17 cellular contexts compared by ENCODE assay signal in genomic region chr16:26442333-26442732, GRCh38.
DNase-seq lines count a peak whose midpoint lies in the region; ATAC-seq and TF ChIP-seq lines count a peak whose summit lies in the region.
"Had no signal": no experiment of that assay in that cellular context is flagged by ENCODE, and none has a peak within 500 bp of the region (broad histone marks: within the 10 kb centered on the region; RNA-seq: fewer than 3 reads in every experiment).

No MANE protein-coding gene starts in this region.

- no peak overlapping the region for H4K91ac ChIP-seq in trophoblast cell (ENCODE audit: low read depth, low read length)

- H3K9ac ChIP-seq in trophoblast cell (ENCODE audit: low read length): no peak overlapping the region
- H3K9ac ChIP-seq: BLaER1 treated with 17β-estradiol and CSF1 and Interleukin-3, amounts not matched to agents 10 nM and 100 nM had no signal

- no peak for ATAC-seq in GM21423 (IDR thresholded peaks at IDR 0.05; ENCODE audit: unreplicated experiment)
- ATAC-seq: GM23338 had no signal

- H3K9me2 ChIP-seq in OCI-LY7 (ENCODE audit: insufficient read depth, low read length): no peaks in the 10 kb centered on the region

- H3K4me3 ChIP-seq in trophoblast cell (ENCODE audit: low read depth, low read length) (no peak overlapping the region), OCI-LY7 (ENCODE audit: low read depth, low read length, poor library complexity, severe bottlenecking) (no peak overlapping the region)
- H3K4me3 ChIP-seq: BLaER1 treated with 17β-estradiol and CSF1 and Interleukin-3, amounts not matched to agents 10 nM and 100 nM; GM23338 had no signal

- H3K4me1 ChIP-seq in trophoblast cell (ENCODE audit: control insufficient read depth in 1 of 2, insufficient read depth in 2 of 2, low read length in 2 of 2) (peaks cover 8 to 10% of the 10 kb centered on the region in 2 experiments), OCI-LY7 (ENCODE audit: insufficient read depth, low read length, poor library complexity, severe bottlenecking) (no peaks in the 10 kb centered on the region)

- peaks cover 2% of the 10 kb centered on the region for H3K79me1 ChIP-seq in trophoblast cell (ENCODE audit: low read length)

- no peak overlapping the region for H2BK12ac ChIP-seq in trophoblast cell (ENCODE audit: low read length)

- H3K14ac ChIP-seq in trophoblast cell (ENCODE audit: low read length): no peak overlapping the region

- H4K8ac ChIP-seq in trophoblast cell (ENCODE audit: low read depth, low read length): no peak overlapping the region

- H3K4me2 ChIP-seq in trophoblast cell (ENCODE audit: low read length) (no peak overlapping the region), OCI-LY7 (ENCODE audit: low read length) (no peak overlapping the region)
- H3K4me2 ChIP-seq: GM23338 had no signal

- H3K36me3 ChIP-seq in trophoblast cell (ENCODE audit: control insufficient read depth in 1 of 2, insufficient read depth in 2 of 2, low read length in 2 of 2) (no peaks in the 10 kb centered on the region), OCI-LY7 (ENCODE audit: insufficient read depth, low read length) (no peaks in the 10 kb centered on the region)
- H3K36me3 ChIP-seq: BLaER1 treated with 17β-estradiol and CSF1 and Interleukin-3, amounts not matched to agents 10 nM and 100 nM had no signal

- no peak overlapping the region for H3K23ac ChIP-seq in trophoblast cell (ENCODE audit: low read length)

- no CpG with 5 or more reads among the region's 2 CpGs for WGBS in trophoblast cell (ENCODE audit: extremely low coverage, insufficient coverage, insufficient read length)

- H3K9me3 ChIP-seq in trophoblast cell (ENCODE audit: insufficient read depth, low read depth, low read length): no peaks in the 10 kb centered on the region
- no peaks in the 10 kb centered on the region for H3K9me3 ChIP-seq in OCI-LY7 (ENCODE audit: low read length)

- no peak overlapping the region for H2AFZ ChIP-seq in trophoblast cell (ENCODE audit: insufficient read depth, low read length, poor library complexity)
- H2AFZ ChIP-seq in OCI-LY7 (ENCODE audit: low read length): no peak overlapping the region
- H2AFZ ChIP-seq: GM23338 had no signal

- no peak overlapping the region for H4K12ac ChIP-seq in trophoblast cell (ENCODE audit: low read depth, low read length)

- TF ChIP-seq CTCF in OCI-LY7 (conservative IDR thresholded peaks at IDR 0.05; ENCODE audit: low read length): no peak

- H2BK5ac ChIP-seq in trophoblast cell (ENCODE audit: low read depth, low read length, poor library complexity): no peak overlapping the region

- POLR2A ChIA-PET in OCI-LY7 (lab: Charles Lee): no interaction called here

- H3K79me2 ChIP-seq in trophoblast cell (ENCODE audit: control insufficient read depth, insufficient read depth, low read length, poor library complexity): no peaks in the 10 kb centered on the region
- no peaks in the 10 kb centered on the region for H3K79me2 ChIP-seq in OCI-LY7 (ENCODE audit: insufficient read depth, low read depth, low read length)

- CTCF ChIA-PET in OCI-LY7 (lab: Charles Lee; ENCODE audit: unreplicated experiment): no interaction called here

- no peaks in the 10 kb centered on the region for H3K27me3 ChIP-seq in trophoblast cell (ENCODE audit: insufficient read depth, low read length)
- H3K27me3 ChIP-seq: BLaER1 treated with 17β-estradiol and CSF1 and Interleukin-3, amounts not matched to agents 10 nM and 100 nM had no signal

- H2AK5ac ChIP-seq in trophoblast cell (ENCODE audit: low read length): no peak overlapping the region

- no peak overlapping the region for H2BK120ac ChIP-seq in trophoblast cell (ENCODE audit: insufficient read depth, low read length, poor library complexity)

- no peak overlapping the region for H3K4ac ChIP-seq in trophoblast cell (ENCODE audit: low read depth, low read length)

- DNase-seq in ELF-1 (ENCODE audit: low read depth, low spot score): peak; percentile 27
- peak; percentile 1 for DNase-seq in RKO (ENCODE audit: low spot score)
- DNase-seq in islet precursor cell: peak; percentile 73
- peak in 1 of 2 donors; percentile 24 for DNase-seq in trophoblast cell
- DNase-seq in OCI-LY7 (ENCODE audit: low spot score): no peak
- DNase-seq in mesenteric fat pad (ENCODE audit: low spot score): no peak
- DNase-seq: CD8-positive, alpha-beta memory T cell; COR-L47; DMS 273 treated with DMSO at 0.1 percent for 48 hours; DMS53; DND-41; EL; HCEC 1CT; IMR-90 had no signal

- H4K20me1 ChIP-seq in OCI-LY7 (ENCODE audit: insufficient read depth, low read length): no peaks in the 10 kb centered on the region
- H4K20me1 ChIP-seq: BLaER1 treated with 17β-estradiol and CSF1 and Interleukin-3, amounts not matched to agents 10 nM and 100 nM had no signal

- intact Hi-C loops in OCI-LY7 (cut with micrococcal nuclease; ENCODE audit: unreplicated experiment): no loop called here

- no peak overlapping the region for H3K18ac ChIP-seq in trophoblast cell (ENCODE audit: low read length)

- no TSS peak for BruUV-seq in OCI-LY7 (replicated peaks; lab: Mats Ljungman, UMichigan)

- peak overlapping the region; percentile 69 for H3K27ac ChIP-seq in trophoblast cell (ENCODE audit: low read depth, low read length)
- no peak overlapping the region for H3K27ac ChIP-seq in OCI-LY7 (ENCODE audit: low read depth, low read length, poor library complexity, severe bottlenecking)
- H3K27ac ChIP-seq: BLaER1 treated with 17β-estradiol and CSF1 and Interleukin-3, amounts not matched to agents 10 nM and 100 nM had no signal

Comparison
In these comparisons a context has a peak if more than half of its experiments do, and no peak if none do; other contexts are left out.
1. DNase-seq: peak in ELF-1 (single experiment), RKO (single experiment) and islet precursor cell (single experiment); none in OCI-LY7 (single experiment) and mesenteric fat pad (single experiment).